Comparison of ENCODE assay signal across 8 cellular contexts in genomic region chr1:92784639-92785500, GRCh38. TPM values are rescaled to one million over a fixed set of nuclear protein-coding genes. Genes with fewer than 3 reads are reported as not detected.
DNase-seq lines count a peak whose midpoint lies in the region; ATAC-seq and TF ChIP-seq lines count a peak whose summit lies in the region.

TSS of gene EVI5 (minus strand) at chr1:92785108. CDS start at chr1:92736546, 48,562 bp downstream.

- no peak for TF ChIP-seq RAD21 in SK-N-SH (IDR thresholded peaks at IDR 0.05; ENCODE audit: low read length)

- no peaks in the 10 kb centered on the region for H3K36me3 ChIP-seq in SK-N-SH (replicated peaks in 1 of 2; ENCODE audit: control insufficient read depth in 1 of 2, insufficient read depth in 2 of 2, low read length in 1 of 2)
- H3K36me3 ChIP-seq in testis (ENCODE audit: low read depth, missing control alignments), result no peaks in the 10 kb centered on the region

- TF ChIP-seq EP300 in SK-N-SH (IDR thresholded peaks at IDR 0.05; ENCODE audit: borderline replicate concordance in 1 of 2, low read depth in 1 of 2, low read length in 1 of 2), result no peak

- H3K4me1 Mint-ChIP-seq in activated naive CD8-positive, alpha-beta T cell (ENCODE audit: low read depth), result peaks cover 13% of the 10 kb centered on the region

- H3K9me2 ChIP-seq in SK-N-SH, result no peaks in the 10 kb centered on the region

- H3K4me1 ChIP-seq in SK-N-SH (ENCODE audit: control insufficient read depth in 1 of 2, insufficient read depth in 2 of 2, low read depth in 1 of 2, low read length in 1 of 2) (peaks cover 0 to 3% of the 10 kb centered on the region in 2 experiments; a peak in 1 of 4 replicates), testis (peaks cover 4% of the 10 kb centered on the region)

- no peaks in the 10 kb centered on the region for H3K36me3 Mint-ChIP-seq in activated naive CD8-positive, alpha-beta T cell

- no peak for TF ChIP-seq CTCF in GM10248 (IDR thresholded peaks at IDR 0.05; ENCODE audit: control extremely low read depth, extremely low read depth, low read depth, missing control alignments)
- no peak for TF ChIP-seq CTCF in NB4 (IDR thresholded peaks at IDR 0.05; ENCODE audit: low read depth, low read length)
- no peak for TF ChIP-seq CTCF in SK-N-SH (IDR thresholded peaks at IDR 0.05)
- no peak for TF ChIP-seq CTCF in omental fat pad (IDR thresholded peaks at IDR 0.05)
- peak in 2 of 3 experiments; percentile 28 to 33 for TF ChIP-seq CTCF in testis (IDR thresholded peaks at IDR 0.05)

- H4K20me1 ChIP-seq in SK-N-SH (ENCODE audit: insufficient read depth), result peaks cover 7% of the 10 kb centered on the region; the same call in 1 of the 2 replicates

- peak within 1 kb of the TSS; percentile 78 for H3K4me3 ChIP-seq in NB4 (ENCODE audit: low read depth, low read length)
- peak within 1 kb of the TSS; percentile 70 to 79 for H3K4me3 ChIP-seq in SK-N-SH (ENCODE audit: low read depth in 2 of 2, low read length in 1 of 2)
- H3K4me3 ChIP-seq in testis, result peak within 1 kb of the TSS; percentile 75 to 78

- H3K27ac Mint-ChIP-seq in activated naive CD8-positive, alpha-beta T cell, result no peak within 1 kb of the TSS

- intact Hi-C loops in testis (cut with DNase I; ENCODE audit: low total_unique reads), result no loop called here

- peak within 1 kb of the TSS; percentile 72 for H3K4me2 ChIP-seq in SK-N-SH

- peaks cover 31% of the 10 kb centered on the region for H3K27me3 Mint-ChIP-seq in activated naive CD8-positive, alpha-beta T cell

- CTCF ChIA-PET in GM10248 (lab: Yijun Ruan, JAX) (interaction anchor here (0.7 to 3.6 kb wide), 10 partner anchors 9 to 47 kb away, joined by 3 to 14 read pairs (median 4); partner anchors contain the start of gene RPL5), SK-N-SH (lab: Yijun Ruan, JAX) (interaction anchor here (0.6 to 3.8 kb wide), 5 partner anchors 9 to 47 kb away, joined by 3 to 18 read pairs (median 3); partner anchors contain the start of gene RPL5)

- peak; percentile 51 for TF ChIP-seq POLR2A in NB4 (IDR thresholded peaks at IDR 0.05; ENCODE audit: extremely low read depth, insufficient read length)
- no peak for TF ChIP-seq POLR2A in testis (IDR thresholded peaks at IDR 0.05)

- no peaks in the 10 kb centered on the region for H3K27me3 ChIP-seq in SK-N-SH (ENCODE audit: insufficient read depth)
- H3K27me3 ChIP-seq in testis, result no peaks in the 10 kb centered on the region

- ATAC-seq in HG02571 (IDR thresholded peaks at IDR 0.05; ENCODE audit: unreplicated experiment), result peak; percentile 96
- peak; percentile 99 for ATAC-seq in omental fat pad (ENCODE audit: low FRiP score)

- POLR2A ChIA-PET in GM10248 (lab: Yijun Ruan, JAX) (no interaction called here), SK-N-SH (lab: Yijun Ruan, JAX) (interaction anchor here (0.9 to 1.4 kb wide), 2 partner anchors 12 to 47 kb away, joined by 3 to 13 read pairs; partner anchors contain the start of gene RPL5)

- DNase-seq in GM10248 (ENCODE audit: extremely low spot score), result peak; percentile 93
- peak; percentile 99 for DNase-seq in NB4 (ENCODE audit: low read depth)
- peak; percentile 96 for DNase-seq in SK-N-SH
- peak; percentile 97 for DNase-seq in glomerular visceral epithelial cell (ENCODE audit: extremely low spot score)
- peak; percentile 66 for DNase-seq in omental fat pad (ENCODE audit: low spot score)
- DNase-seq in testis, result peak; percentile 96

- WGBS in SK-N-SH (ENCODE audit: low lambda C conversion rate), result under 1% methylated on average over 35 of the region's 94 CpGs
- WGBS in testis, 2 donors, result 0 to 1% methylated on average over 15 to 86 of the region's 94 CpGs

- no peaks in the 10 kb centered on the region for H3K9me3 Mint-ChIP-seq in activated naive CD8-positive, alpha-beta T cell (ENCODE audit: low read depth)

- H3F3A ChIP-seq in SK-N-SH (replicated peaks; ENCODE audit: insufficient read depth), result peaks cover 6% of the 10 kb centered on the region

- H3K4me3 Mint-ChIP-seq in activated naive CD8-positive, alpha-beta T cell, result peak within 1 kb of the TSS; percentile 86

- no peaks in the 10 kb centered on the region for H3K9me3 ChIP-seq in SK-N-SH
- no peaks in the 10 kb centered on the region for H3K9me3 ChIP-seq in testis

- H3K9ac ChIP-seq in SK-N-SH, result peak within 1 kb of the TSS; percentile 94

- H2AFZ ChIP-seq in SK-N-SH (ENCODE audit: low read depth), result peak within 1 kb of the TSS; percentile 83

- peaks cover 44% of the 10 kb centered on the region for H3K79me2 ChIP-seq in SK-N-SH (ENCODE audit: insufficient read depth)

- H3K27ac ChIP-seq in SK-N-SH (ENCODE audit: low read depth in 2 of 2, low read length in 1 of 2), result peak within 1 kb of the TSS; percentile 79 to 97
- peak within 1 kb of the TSS; percentile 91 to 93 for H3K27ac ChIP-seq in testis

TF ChIP-seq in SK-N-SH, 30 proteins besides CTCF, POLR2A, EP300 and RAD21:
- TF ChIP-seq MXI1 (IDR thresholded peaks at IDR 0.05; ENCODE audit: low read depth, low read length), result peak; percentile 50; the same call in 1 of the 2 replicates
- TF ChIP-seq, protein P1, sequence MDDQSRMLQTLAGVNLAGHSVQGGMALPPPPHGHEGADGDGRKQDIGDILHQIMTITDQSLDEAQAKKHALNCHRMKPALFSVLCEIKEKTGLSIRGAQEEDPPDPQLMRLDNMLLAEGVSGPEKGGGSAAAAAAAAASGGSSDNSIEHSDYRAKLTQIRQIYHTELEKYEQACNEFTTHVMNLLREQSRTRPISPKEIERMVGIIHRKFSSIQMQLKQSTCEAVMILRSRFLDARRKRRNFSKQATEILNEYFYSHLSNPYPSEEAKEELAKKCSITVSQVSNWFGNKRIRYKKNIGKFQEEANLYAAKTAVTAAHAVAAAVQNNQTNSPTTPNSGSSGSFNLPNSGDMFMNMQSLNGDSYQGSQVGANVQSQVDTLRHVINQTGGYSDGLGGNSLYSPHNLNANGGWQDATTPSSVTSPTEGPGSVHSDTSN (IDR thresholded peaks at IDR 0.05), result 0 out of 2 replicates have a peak, but pooled peaks have one; percentile 8
- peak; percentile 89 for TF ChIP-seq NRF1 (IDR thresholded peaks at IDR 0.05; ENCODE audit: low read depth, low read length)
- TF ChIP-seq GABPA (IDR thresholded peaks at IDR 0.05; ENCODE audit: low read depth), result no peak
- TF ChIP-seq MAX (IDR thresholded peaks at IDR 0.05; ENCODE audit: low read depth), result peak; percentile 98
- TF ChIP-seq SIN3A (IDR thresholded peaks at IDR 0.05; ENCODE audit: borderline replicate concordance, low read depth, low read length), result no peak; the same call in 1 of the 2 replicates
- TF ChIP-seq POLR2AphosphoS5 (IDR thresholded peaks at IDR 0.05; ENCODE audit: low read depth, low read length), result peak; percentile 66; the same call in 1 of the 2 replicates

RNA-seq across cellular contexts. Expression of gene EVI5, which starts in this region (rescaled TPM):
- polyA plus RNA-seq in SK-N-SH (2012; rRNA removed) (5.7 and 6.2 TPM in 2 replicates), testis (ENCODE audit: insufficient read depth, low read depth, low replicate concordance) (27.0 TPM)
- polyA plus RNA-seq in SK-N-SH (2012; cell fraction: cytosol; rRNA removed), result 8.6 and 11.2 TPM in 2 replicates
- 3.4 and 6.4 TPM in 2 replicates for polyA plus RNA-seq in SK-N-SH (2012; cell fraction: nucleus; rRNA removed)
- total RNA-seq in omental fat pad (10 to 100 TPM; 25.9 to 38.3 (median 30.7) TPM), testis (10 to 100 TPM; 58.7 to 73.9 TPM)

Comparison
In these comparisons a context has a peak if more than half of its experiments do, and no peak if none do; other contexts are left out.
1. Peak in every context shown above with its lines: DNase-seq, ATAC-seq, H3K4me3 ChIP-seq and H3K27ac ChIP-seq.
2. CTCF ChIP-seq: peak in testis (2 of 3); none in GM10248 (single experiment), NB4 (single experiment), SK-N-SH (single experiment) and omental fat pad (0 of 3).